20 cellular contexts compared by ENCODE assay signal in genomic region chr10:52542891-52543290, GRCh38.
"Had no signal": no experiment of that assay in that cellular context is flagged by ENCODE, and none has a peak within 500 bp of the region (broad histone marks: within the 10 kb centered on the region; RNA-seq: fewer than 3 reads in every experiment).

No MANE protein-coding gene starts in this region.

- H2AFZ ChIP-seq: hepatocyte had no signal

- H3K4me3 ChIP-seq: colonic mucosa, hepatocyte, left lung, mucosa of descending colon, thyroid gland, vagina had no signal

- H3K4me1 Mint-ChIP-seq: activated naive CD8-positive, alpha-beta T cell treated with anti-CD3 and anti-CD28 coated beads, Interleukin-2, amount 50 U/mL, for 24 hours; activated T-helper 17 cell treated with anti-CD3 and anti-CD28 coated beads, Interleukin-2, amount 50 U/mL, for 72 hours; naive thymus-derived CD8-positive, alpha-beta T cell; stimulated activated naive B cell treated with anti-CD40 and anti-IgM and Interleukin-4, amounts not matched to agents 10 μg/mL and 1 μg/mL and 100 μg/mL, for 72 hours had no signal

- H3K36me3 ChIP-seq: colonic mucosa, left lung, thyroid gland, vagina had no signal

- H3K27me3 ChIP-seq: colonic mucosa, hepatocyte, left lung, thyroid gland, vagina had no signal

- H3K4me1 ChIP-seq: colonic mucosa, left lung, thyroid gland had no signal

- DNase-seq: activated CD4-positive, alpha-beta T cell treated with anti-CD3 and anti-CD28 coated beads for 1 hour; activated CD4-positive, alpha-beta T cell treated with anti-CD3 and anti-CD28 coated beads, Interleukin-2, amount 50 U/mL, for 4 hours; activated naive CD4-positive, alpha-beta T cell treated with Interleukin-2 at 50 U/mL for 16 hours; activated naive CD8-positive, alpha-beta T cell treated with anti-CD3 and anti-CD28 coated beads, Interleukin-2, amount 50 U/mL, for 24 hours; activated T-cell treated with anti-CD3 and anti-CD28 coated beads for 4 hours; central memory CD4-positive, alpha-beta T cell; colonic mucosa; left lung; mucosa of descending colon; naive thymus-derived CD8-positive, alpha-beta T cell; stimulated activated CD4-positive, alpha-beta T cell treated with anti-CD3 and anti-CD28 coated beads, Interleukin-2, amount 100 ng/mL, for 48 hours; stimulated activated naive B cell treated with anti-CD40 and anti-IgM and Interleukin-4, amounts not matched to agents 10 μg/mL and 1 μg/mL and 100 μg/mL, for 72 hours; T-helper 1 cell; T1000; thyroid gland had no signal

- H3K27ac ChIP-seq: colonic mucosa, hepatocyte, left lung, thyroid gland, vagina, VCaP had no signal

- H3K4me2 ChIP-seq: hepatocyte had no signal

- H3K27ac Mint-ChIP-seq: activated naive CD8-positive, alpha-beta T cell treated with anti-CD3 and anti-CD28 coated beads, Interleukin-2, amount 50 U/mL, for 24 hours; activated T-helper 17 cell treated with anti-CD3 and anti-CD28 coated beads, Interleukin-2, amount 50 U/mL, for 72 hours; naive thymus-derived CD8-positive, alpha-beta T cell; stimulated activated naive B cell treated with anti-CD40 and anti-IgM and Interleukin-4, amounts not matched to agents 10 μg/mL and 1 μg/mL and 100 μg/mL, for 72 hours had no signal

- ATAC-seq: activated naive CD8-positive, alpha-beta T cell treated with anti-CD3 and anti-CD28 coated beads, Interleukin-2, amount 50 U/mL, for 24 hours; activated T-helper 17 cell treated with anti-CD3 and anti-CD28 coated beads, Interleukin-2, amount 50 U/mL, for 72 hours; esophagus mucosa; left lung; mucosa of descending colon; naive thymus-derived CD8-positive, alpha-beta T cell; stimulated activated naive B cell treated with anti-CD40 and anti-IgM and Interleukin-4, amounts not matched to agents 10 μg/mL and 1 μg/mL and 100 μg/mL, for 72 hours had no signal

- H3K4me3 Mint-ChIP-seq: activated naive CD8-positive, alpha-beta T cell treated with anti-CD3 and anti-CD28 coated beads, Interleukin-2, amount 50 U/mL, for 24 hours; activated T-helper 17 cell treated with anti-CD3 and anti-CD28 coated beads, Interleukin-2, amount 50 U/mL, for 72 hours; naive thymus-derived CD8-positive, alpha-beta T cell; stimulated activated naive B cell treated with anti-CD40 and anti-IgM and Interleukin-4, amounts not matched to agents 10 μg/mL and 1 μg/mL and 100 μg/mL, for 72 hours had no signal

- H3K36me3 Mint-ChIP-seq: stimulated activated naive B cell treated with anti-CD40 and anti-IgM and Interleukin-4, amounts not matched to agents 10 μg/mL and 1 μg/mL and 100 μg/mL, for 72 hours had no signal

- H3K27me3 Mint-ChIP-seq: activated naive CD8-positive, alpha-beta T cell treated with anti-CD3 and anti-CD28 coated beads, Interleukin-2, amount 50 U/mL, for 24 hours; activated T-helper 17 cell treated with anti-CD3 and anti-CD28 coated beads, Interleukin-2, amount 50 U/mL, for 72 hours; naive thymus-derived CD8-positive, alpha-beta T cell; stimulated activated naive B cell treated with anti-CD40 and anti-IgM and Interleukin-4, amounts not matched to agents 10 μg/mL and 1 μg/mL and 100 μg/mL, for 72 hours had no signal

- H3K9me3 ChIP-seq: colonic mucosa, mucosa of descending colon, thyroid gland, vagina had no signal
